ENCODE assay signal across 8 cellular contexts in genomic region chr1:9128161-9128519, GRCh38. TPM values are rescaled to one million over a fixed set of nuclear protein-coding genes. Genes with fewer than 3 reads are reported as not detected.
DNase-seq lines count a peak whose midpoint lies in the region; ATAC-seq, FAIRE-seq and TF ChIP-seq lines count a peak whose summit lies in the region.

No MANE protein-coding gene starts in this region.

- no peak overlapping the region for H3K27ac Mint-ChIP-seq in activated naive CD8-positive, alpha-beta T cell treated with anti-CD3 and anti-CD28 coated beads, Interleukin-2, amount 10 ng/mL, durations not matched to agents 7 days and 5 days

- H3K36me3 ChIP-seq in H7 (replicated peaks; ENCODE audit: control insufficient read depth, insufficient read depth, low read length) (no peaks in the 10 kb centered on the region), kidney (ENCODE audit: control insufficient read depth in 1 of 2, insufficient read depth in 2 of 2, low read length in 2 of 2) (no peaks in the 10 kb centered on the region), thoracic aorta (no peaks in the 10 kb centered on the region), SJCRH30 (no peaks in the 10 kb centered on the region)

- H3K4me1 ChIP-seq in kidney (ENCODE audit: control insufficient read depth in 1 of 2, insufficient read depth in 1 of 2, low read depth in 1 of 2, low read length in 2 of 2), result peaks cover 0 to 4% of the 10 kb centered on the region in 2 donors
- H3K4me1 ChIP-seq in thoracic aorta (ENCODE audit: control insufficient read depth in 1 of 2, low read depth in 2 of 2), result peaks cover 10 to 31% of the 10 kb centered on the region in 2 donors
- no peaks in the 10 kb centered on the region for H3K4me1 ChIP-seq in SJCRH30

- H3K27ac ChIP-seq in 22Rv1, result peak overlapping the region; percentile 65
- H3K27ac ChIP-seq in kidney (ENCODE audit: low read depth in 2 of 2, low read length in 2 of 2), result peak overlapping the region; percentile 58 to 74
- H3K27ac ChIP-seq in thoracic aorta, result peak overlapping the region; percentile 65 to 75
- H3K27ac ChIP-seq in SJCRH30, result no peak overlapping the region

- H3K27me3 Mint-ChIP-seq in activated naive CD8-positive, alpha-beta T cell treated with anti-CD3 and anti-CD28 coated beads, Interleukin-2, amount 10 ng/mL, durations not matched to agents 7 days and 5 days, result peaks cover 46% of the 10 kb centered on the region

- intact Hi-C loops in kidney (cut with DNase I), result no loop called here

- no peaks in the 10 kb centered on the region for H3K9me3 Mint-ChIP-seq in activated naive CD8-positive, alpha-beta T cell treated with anti-CD3 and anti-CD28 coated beads, Interleukin-2, amount 10 ng/mL, durations not matched to agents 7 days and 5 days

- H3K4me3 ChIP-seq in H7 (ENCODE audit: insufficient read depth, low read depth, low read length) (peak overlapping the region; percentile 73), kidney (ENCODE audit: low read length in 2 of 2) (peak overlapping the region; percentile 57 to 80), thoracic aorta (peak overlapping the region; percentile 86), SJCRH30 (no peak overlapping the region)

- peak; percentile 60 for DNase-seq in H7
- no peak for DNase-seq in activated naive CD8-positive, alpha-beta T cell treated with anti-CD3 and anti-CD28 coated beads, Interleukin-2, amount 10 ng/mL, durations not matched to agents 7 days and 5 days
- DNase-seq in kidney, result no peak
- no peak for DNase-seq in thoracic aorta (ENCODE audit: low spot score)
- DNase-seq in NOMO-1 treated with dmso at 0.1 percent for 144 hours (lab: John Stamatoyannopoulos, UW; ENCODE audit: unreplicated experiment), result no peak
- DNase-seq in LoVo (ENCODE audit: low spot score), result no peak
- no peak for DNase-seq in SJCRH30

- no peak for ATAC-seq in activated naive CD8-positive, alpha-beta T cell treated with anti-CD3 and anti-CD28 coated beads, Interleukin-2, amount 10 ng/mL, durations not matched to agents 7 days and 5 days (ENCODE audit: low read depth)
- ATAC-seq in thoracic aorta (ENCODE audit: insufficient number of reproducible peaks, low FRiP score, low read depth), result no peak

- peaks cover 15% of the 10 kb centered on the region for H3K27me3 ChIP-seq in H7 (ENCODE audit: control insufficient read depth, insufficient read depth, low read length)
- no peaks in the 10 kb centered on the region for H3K27me3 ChIP-seq in thoracic aorta (replicated peaks; ENCODE audit: insufficient read depth)
- no peaks in the 10 kb centered on the region for H3K27me3 ChIP-seq in SJCRH30

- H3K9me3 ChIP-seq in kidney (ENCODE audit: control insufficient read depth in 1 of 2, low read length in 2 of 2), result no peaks in the 10 kb centered on the region
- no peaks in the 10 kb centered on the region for H3K9me3 ChIP-seq in thoracic aorta
- no peaks in the 10 kb centered on the region for H3K9me3 ChIP-seq in SJCRH30 (replicated peaks)

- peak overlapping the region; percentile 55 to 87 for H3K9ac ChIP-seq in kidney (ENCODE audit: low read length in 2 of 2)

- POLR2A ChIA-PET in activated naive CD8-positive, alpha-beta T cell treated with anti-CD3 and anti-CD28 coated beads, Interleukin-2, amount 10 ng/mL, durations not matched to agents 7 days and 5 days (lab: Charles Lee), result no interaction called here

- TF ChIP-seq CTCF in 22Rv1 (IDR thresholded peaks at IDR 0.05), result no peak
- no peak for TF ChIP-seq CTCF in kidney (IDR thresholded peaks at IDR 0.05; ENCODE audit: borderline replicate concordance, extremely low read depth, insufficient read depth)
- TF ChIP-seq CTCF in thoracic aorta (IDR thresholded peaks at IDR 0.05), result no peak

- H3K4me3 Mint-ChIP-seq in activated naive CD8-positive, alpha-beta T cell treated with anti-CD3 and anti-CD28 coated beads, Interleukin-2, amount 10 ng/mL, durations not matched to agents 7 days and 5 days, result peak overlapping the region; percentile 83

- no peaks in the 10 kb centered on the region for H3K36me3 Mint-ChIP-seq in activated naive CD8-positive, alpha-beta T cell treated with anti-CD3 and anti-CD28 coated beads, Interleukin-2, amount 10 ng/mL, durations not matched to agents 7 days and 5 days

- no peak for FAIRE-seq in kidney (lab: Jason Lieb, UNC)

- peaks cover 16% of the 10 kb centered on the region for H3K4me1 Mint-ChIP-seq in activated naive CD8-positive, alpha-beta T cell treated with anti-CD3 and anti-CD28 coated beads, Interleukin-2, amount 10 ng/mL, durations not matched to agents 7 days and 5 days

RNA-seq across cellular contexts. Expression of gene GPR157, which starts 0.8 kb away (rescaled TPM):
- total RNA-seq in H7 (2014; rRNA removed; shearing (Covaris generic)), result 7.5 and 24.8 TPM in 2 replicates
- 1 to 10 TPM; 3.1 to 3.3 TPM for total RNA-seq in activated naive CD8-positive, alpha-beta T cell treated with anti-CD3 and anti-CD28 coated beads, Interleukin-2, amount 10 ng/mL, durations not matched to agents 7 days and 5 days
- 9.1 TPM for total RNA-seq in kidney
- 3.2 TPM for polyA plus RNA-seq in kidney (ENCODE audit: insufficient read depth, low read depth, low replicate concordance)
- total RNA-seq in thoracic aorta, result 1 to 10 TPM; 5.4 to 7.0 TPM
- total RNA-seq in SJCRH30 (2014; rRNA removed; shearing (Covaris generic)), result not detected in 2 replicates

RNA-seq across cellular contexts. Expression of gene SLC2A5, which starts 58.7 kb away (rescaled TPM):
- total RNA-seq in H7 (2014; rRNA removed; shearing (Covaris generic)), result 0.03 TPM in 1 of 2 replicates, not detected in the other
- not detected for total RNA-seq in activated naive CD8-positive, alpha-beta T cell treated with anti-CD3 and anti-CD28 coated beads, Interleukin-2, amount 10 ng/mL, durations not matched to agents 7 days and 5 days
- total RNA-seq in kidney (6.4 TPM), thoracic aorta (10 to 100 TPM in 1 of 2 donors, 1 to 10 TPM in 1; 3.9 to 14.7 TPM)
- polyA plus RNA-seq in kidney (ENCODE audit: insufficient read depth, low read depth, low replicate concordance), result 9.0 TPM
- total RNA-seq in SJCRH30 (2014; rRNA removed; shearing (Covaris generic)), result not detected in 2 replicates
